1 cellular context compared by ENCODE assay signal in genomic region chr11:69157156-69157821, GRCh38.
TF ChIP-seq lines count a peak whose summit lies in the region.

No MANE protein-coding gene starts in this region.

TF ChIP-seq in HepG2, 621 proteins besides CTCF, POLR2A, EP300 and RAD21 (continued from another document and continues in another):
- TF ChIP-seq ZNF639 (CRISPR knock-in tag; conservative IDR thresholded peaks at IDR 0.05) = no peak
- no peak for TF ChIP-seq ZMYM4 (CRISPR knock-in tag; IDR thresholded peaks at IDR 0.05)
- no peak for TF ChIP-seq MXI1 (IDR thresholded peaks at IDR 0.05; ENCODE audit: borderline replicate concordance, low read depth, low read length)
- TF ChIP-seq JARID2 (CRISPR knock-in tag; IDR thresholded peaks at IDR 0.05; ENCODE audit: insufficient replicate concordance) = no peak
- TF ChIP-seq MIER3 (CRISPR knock-in tag; IDR thresholded peaks at IDR 0.05; ENCODE audit: borderline replicate concordance) = no peak
- no peak for TF ChIP-seq BCLAF1 (IDR thresholded peaks at IDR 0.05)
- TF ChIP-seq ZBTB7A (CRISPR knock-in tag; IDR thresholded peaks at IDR 0.05) = no peak
- TF ChIP-seq RNF2 (conservative IDR thresholded peaks at IDR 0.05; ENCODE audit: low read depth) = no peak
- no peak for TF ChIP-seq ZNF253 (CRISPR knock-in tag; IDR thresholded peaks at IDR 0.05; ENCODE audit: borderline replicate concordance)
- no peak for TF ChIP-seq PRDM4 (CRISPR knock-in tag; IDR thresholded peaks at IDR 0.05; ENCODE audit: borderline replicate concordance)
- 0 out of 2 replicates have a peak, but pooled peaks have one; percentile 21 for TF ChIP-seq XBP1 (CRISPR knock-in tag; IDR thresholded peaks at IDR 0.05)
- TF ChIP-seq RBM22 (optimal IDR thresholded peaks at IDR 0.05; ENCODE audit: low read length) = no peak
- peak; percentile 41; the same call in 1 of the 2 replicates for TF ChIP-seq IRF9 (CRISPR knock-in tag; IDR thresholded peaks at IDR 0.05; ENCODE audit: borderline replicate concordance)
- TF ChIP-seq RCOR2 (CRISPR knock-in tag; IDR thresholded peaks at IDR 0.05) = peak; percentile 24; the same call in 1 of the 2 replicates
- TF ChIP-seq ZNF160 (CRISPR knock-in tag; IDR thresholded peaks at IDR 0.05) = no peak
- no peak for TF ChIP-seq ZNF282 (IDR thresholded peaks at IDR 0.05; ENCODE audit: partially characterized antibody)
- no peak for TF ChIP-seq KMT2B (CRISPR knock-in tag; IDR thresholded peaks at IDR 0.05)
- TF ChIP-seq ZNF841 (CRISPR knock-in tag; IDR thresholded peaks at IDR 0.05; ENCODE audit: borderline replicate concordance) = no peak
- TF ChIP-seq ZNF678 (CRISPR knock-in tag; IDR thresholded peaks at IDR 0.05) = no peak
- no peak for TF ChIP-seq BHLHE40 (IDR thresholded peaks at IDR 0.05; ENCODE audit: low read length)
- TF ChIP-seq GLMP (CRISPR knock-in tag; IDR thresholded peaks at IDR 0.05; ENCODE audit: borderline replicate concordance) = no peak
- TF ChIP-seq FOXP1 (IDR thresholded peaks at IDR 0.05) = no peak
- no peak for TF ChIP-seq FOXP1 (CRISPR knock-in tag; IDR thresholded peaks at IDR 0.05)
- no peak; the same call in 1 of the 2 replicates for TF ChIP-seq NCOA2 (CRISPR knock-in tag; IDR thresholded peaks at IDR 0.05)
- TF ChIP-seq RXRB (CRISPR knock-in tag; IDR thresholded peaks at IDR 0.05; ENCODE audit: borderline replicate concordance) = peak; percentile 13; the same call in 1 of the 2 replicates
- TF ChIP-seq SNAI1 (CRISPR knock-in tag; IDR thresholded peaks at IDR 0.05; ENCODE audit: borderline replicate concordance) = no peak
- TF ChIP-seq FOXK2 (IDR thresholded peaks at IDR 0.05) = no peak
- TF ChIP-seq ZNF7 (CRISPR knock-in tag; IDR thresholded peaks at IDR 0.05) = no peak
- no peak for TF ChIP-seq ZNF761 (CRISPR knock-in tag; conservative IDR thresholded peaks at IDR 0.05)
- TF ChIP-seq KDM3A (CRISPR knock-in tag; IDR thresholded peaks at IDR 0.05; ENCODE audit: low read depth) = no peak
- TF ChIP-seq NFKB2 (CRISPR knock-in tag; IDR thresholded peaks at IDR 0.05; ENCODE audit: borderline replicate concordance) = no peak; the same call in 1 of the 2 replicates
- TF ChIP-seq HDAC2 (CRISPR knock-in tag; IDR thresholded peaks at IDR 0.05) = no peak
- no peak for TF ChIP-seq CHD4 (IDR thresholded peaks at IDR 0.05; ENCODE audit: borderline replicate concordance, low read length)
- no peak for TF ChIP-seq ZBTB26 (CRISPR knock-in tag; IDR thresholded peaks at IDR 0.05; ENCODE audit: borderline replicate concordance)
- TF ChIP-seq MAFK (conservative IDR thresholded peaks at IDR 0.05 in 1 of 2, IDR thresholded peaks at IDR 0.05 in 1 of 2; ENCODE audit: low read length in 2 of 2) = no peak
- TF ChIP-seq ZNF207 (IDR thresholded peaks at IDR 0.05; ENCODE audit: borderline replicate concordance) = no peak
- peak; percentile 52; the same call in 1 of the 2 replicates for TF ChIP-seq THAP11 (CRISPR knock-in tag; IDR thresholded peaks at IDR 0.05)
- TF ChIP-seq ZNF44 (CRISPR knock-in tag; IDR thresholded peaks at IDR 0.05) = no peak
- no peak for TF ChIP-seq ZBTB34 (CRISPR knock-in tag; IDR thresholded peaks at IDR 0.05)
- TF ChIP-seq ZNF484 (CRISPR knock-in tag; IDR thresholded peaks at IDR 0.05; ENCODE audit: borderline replicate concordance, low read depth) = no peak
- no peak for TF ChIP-seq FOXC1 (CRISPR knock-in tag; IDR thresholded peaks at IDR 0.05; ENCODE audit: borderline replicate concordance)
- TF ChIP-seq ZNF329 (CRISPR knock-in tag; IDR thresholded peaks at IDR 0.05; ENCODE audit: low read depth) = no peak
- peak; percentile 65; the same call in 1 of the 2 replicates for TF ChIP-seq ZGPAT (CRISPR knock-in tag; IDR thresholded peaks at IDR 0.05)
- no peak for TF ChIP-seq TAF15 (IDR thresholded peaks at IDR 0.05; ENCODE audit: low read depth, low read length, poor library complexity, severe bottlenecking)
- TF ChIP-seq SKIL (CRISPR knock-in tag; IDR thresholded peaks at IDR 0.05; ENCODE audit: borderline replicate concordance) = peak; percentile 58; the same call in 1 of the 2 replicates
- TF ChIP-seq CHCHD3 (CRISPR knock-in tag; IDR thresholded peaks at IDR 0.05) = no peak
- no peak for TF ChIP-seq ZKSCAN5 (CRISPR knock-in tag; IDR thresholded peaks at IDR 0.05)
- TF ChIP-seq NR1H2 (CRISPR knock-in tag; IDR thresholded peaks at IDR 0.05; ENCODE audit: borderline replicate concordance, low read depth) = no peak
- TF ChIP-seq SCMH1 (CRISPR knock-in tag; IDR thresholded peaks at IDR 0.05; ENCODE audit: borderline replicate concordance) = no peak
- no peak for TF ChIP-seq CENPT (CRISPR knock-in tag; IDR thresholded peaks at IDR 0.05; ENCODE audit: low read depth)
- no peak; the same call in 1 of the 2 replicates for TF ChIP-seq BORCS8-MEF2B (CRISPR knock-in tag; IDR thresholded peaks at IDR 0.05)
- no peak; the same call in 1 of the 2 replicates for TF ChIP-seq NAIF1 (CRISPR knock-in tag; IDR thresholded peaks at IDR 0.05; ENCODE audit: borderline replicate concordance)
- TF ChIP-seq HMG20A (CRISPR knock-in tag; IDR thresholded peaks at IDR 0.05; ENCODE audit: borderline replicate concordance) = no peak; the same call in 1 of the 2 replicates
- TF ChIP-seq TCF7 (IDR thresholded peaks at IDR 0.05; ENCODE audit: low read depth) = no peak
- TF ChIP-seq EZH2 (conservative IDR thresholded peaks at IDR 0.05; ENCODE audit: low read depth, low read length) = no peak
- TF ChIP-seq ZEB1 (IDR thresholded peaks at IDR 0.05; ENCODE audit: insufficient replicate concordance, low read depth) = no peak
- no peak for TF ChIP-seq U2AF1 (optimal IDR thresholded peaks at IDR 0.05; ENCODE audit: low read depth, low read length)
- TF ChIP-seq ZNF224 (CRISPR knock-in tag; IDR thresholded peaks at IDR 0.05) = no peak
- no peak for TF ChIP-seq KLF11 (CRISPR knock-in tag; IDR thresholded peaks at IDR 0.05)
- TF ChIP-seq BCL6 (CRISPR knock-in tag; IDR thresholded peaks at IDR 0.05) = peak; percentile 36; the same call in 1 of the 2 replicates
